Comparison of ENCODE assay signal across 9 cellular contexts in the genomic region with DNA sequence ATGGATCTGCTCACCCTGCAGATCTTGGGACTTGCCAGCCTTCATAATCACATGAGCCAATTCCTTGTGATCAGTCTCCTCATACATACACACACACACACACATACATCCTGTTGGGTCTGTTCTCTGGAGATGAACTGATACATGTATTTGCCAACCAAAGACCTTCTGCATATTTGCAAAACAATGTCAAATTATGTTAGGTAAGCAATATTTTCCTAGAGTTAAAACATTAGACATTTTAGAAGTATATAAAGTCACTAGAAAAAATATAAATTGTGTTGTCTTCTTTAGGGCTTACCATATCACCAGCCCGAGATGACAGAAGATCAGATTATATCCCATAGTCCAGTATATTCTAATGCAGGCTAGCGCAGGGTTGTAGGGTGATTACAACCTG.
"Had no signal": no experiment of that assay in that cellular context is flagged by ENCODE, and none has a peak within 500 bp of the region (broad histone marks: within the 10 kb centered on the region; RNA-seq: fewer than 3 reads in every experiment).

No MANE protein-coding gene starts in this region.

- H3K4me3 ChIP-seq: GM23248, HAP-1 had no signal

- H3K27ac Mint-ChIP-seq: HFFc6 had no signal

- H3K4me3 Mint-ChIP-seq: HFFc6 had no signal

- DNase-seq: GM23248, GOT3, H7, HFFc6, KBM-7 had no signal

- H3K9ac ChIP-seq: GM23248, KMS-11 had no signal

- H2AFZ ChIP-seq: GM23248 had no signal

- H3K4me2 ChIP-seq: KMS-11 had no signal

- H3K36me3 ChIP-seq: HAP-1 had no signal

- ATAC-seq: HCT116 had no signal

- H3K27ac ChIP-seq: GM23248, HL-60, KMS-11 had no signal

- H3K4me1 ChIP-seq: HAP-1 had no signal

- H3K9me3 ChIP-seq: HAP-1 had no signal
